Comparison of ENCODE assay signal across 17 cellular contexts in genomic region chr1:25347556-25347955, GRCh38. TPM values are rescaled to one million over a fixed set of nuclear protein-coding genes. Genes with fewer than 3 reads are reported as not detected.
DNase-seq lines count a peak whose midpoint lies in the region; ATAC-seq and TF ChIP-seq lines count a peak whose summit lies in the region.
"Had no signal": no experiment of that assay in that cellular context is flagged by ENCODE, and none has a peak within 500 bp of the region (broad histone marks: within the 10 kb centered on the region; RNA-seq: fewer than 3 reads in every experiment).

No MANE protein-coding gene starts in this region.

- H3K4me1 ChIP-seq in GM23248 (ENCODE audit: insufficient read depth) = peaks cover 36% of the 10 kb centered on the region
- peaks cover 3% of the 10 kb centered on the region for H3K4me1 ChIP-seq in IMR-90 (ENCODE audit: control insufficient read depth, insufficient read depth, low read length)
- peaks cover 9 to 40% of the 10 kb centered on the region in 2 donors for H3K4me1 ChIP-seq in adrenal gland (replicated peaks in 1 of 2)
- H3K4me1 ChIP-seq in MM.1S (ENCODE audit: low read length) = no peaks in the 10 kb centered on the region
- H3K4me1 ChIP-seq: BE2C had no signal

- H3K27ac ChIP-seq in GM23248 (peak overlapping the region; percentile 12; the same call in 1 of the 2 replicates), IMR-90 (ENCODE audit: insufficient read depth, low read length) (no peak overlapping the region), adrenal gland (peak overlapping the region; percentile 1 to 83 (median 45)), MM.1S (ENCODE audit: low read length) (no peak overlapping the region)
- H3K27ac ChIP-seq: A549, C4-2B, HL-60 had no signal

- H3K9me2 ChIP-seq in GM23248 (ENCODE audit: insufficient read depth) (no peaks in the 10 kb centered on the region), MM.1S (replicated peaks; ENCODE audit: insufficient read depth, low read length) (no peaks in the 10 kb centered on the region)

- H4K20me1 ChIP-seq in GM23248 (ENCODE audit: insufficient read depth) = no peaks in the 10 kb centered on the region
- peaks cover 21% of the 10 kb centered on the region for H4K20me1 ChIP-seq in IMR-90 (ENCODE audit: insufficient read depth, low read length)
- H4K20me1 ChIP-seq in MM.1S (ENCODE audit: insufficient read depth, low read length) = no peaks in the 10 kb centered on the region

- H3K9me3 ChIP-seq in GM23248 (ENCODE audit: low read depth) (no peaks in the 10 kb centered on the region), IMR-90 (ENCODE audit: control insufficient read depth, insufficient read depth, low read length) (no peaks in the 10 kb centered on the region), adrenal gland (replicated peaks in 1 of 3) (no peaks in the 10 kb centered on the region), MM.1S (replicated peaks; ENCODE audit: insufficient read depth, low read length) (no peaks in the 10 kb centered on the region)
- H3K9me3 ChIP-seq: A549, BE2C, HAP-1 had no signal

- no peak overlapping the region for H3K14ac ChIP-seq in IMR-90 (replicated peaks; ENCODE audit: low read depth, low read length)

- no peak for TF ChIP-seq POLR2A in IMR-90 (IDR thresholded peaks at IDR 0.05; ENCODE audit: low read depth, low read length)
- TF ChIP-seq POLR2A in adrenal gland (IDR thresholded peaks at IDR 0.05) = no peak

- H3K9ac ChIP-seq in GM23248 = peak overlapping the region; percentile 14; the same call in 1 of the 2 replicates
- H3K9ac ChIP-seq in IMR-90 (ENCODE audit: low read depth, low read length) = no peak overlapping the region
- H3K9ac ChIP-seq in MM.1S (ENCODE audit: low read length) = no peak overlapping the region

- no peak overlapping the region for H2AK9ac ChIP-seq in IMR-90 (replicated peaks; ENCODE audit: low read depth, low read length, poor library complexity)

- H3K27me3 ChIP-seq in GM23248 (replicated peaks; ENCODE audit: insufficient read depth) = no peaks in the 10 kb centered on the region
- H3K27me3 ChIP-seq in IMR-90 (ENCODE audit: control insufficient read depth, insufficient read depth, low read length) = no peaks in the 10 kb centered on the region
- H3K27me3 ChIP-seq in adrenal gland = no peaks in the 10 kb centered on the region
- H3K27me3 ChIP-seq in MM.1S (replicated peaks; ENCODE audit: insufficient read depth, low read length) = no peaks in the 10 kb centered on the region
- H3K27me3 ChIP-seq: BE2C had no signal

- H3K79me2 ChIP-seq in GM23248 (ENCODE audit: insufficient read depth) (peaks cover 97% of the 10 kb centered on the region), MM.1S (ENCODE audit: low read length) (peaks cover 34% of the 10 kb centered on the region)

- no peak overlapping the region for H4K5ac ChIP-seq in IMR-90 (ENCODE audit: low read depth, low read length)

- H3K36me3 ChIP-seq in GM23248 (ENCODE audit: low read depth) (peaks cover 69% of the 10 kb centered on the region), IMR-90 (ENCODE audit: control insufficient read depth, insufficient read depth, low read length) (peaks cover 21% of the 10 kb centered on the region), adrenal gland (replicated peaks in 1 of 2) (peaks cover 0 to 54% of the 10 kb centered on the region in 2 donors), MM.1S (replicated peaks; ENCODE audit: insufficient read depth, low read length) (peaks cover 7% of the 10 kb centered on the region; the same call in 1 of the 2 replicates)
- H3K36me3 ChIP-seq: BE2C had no signal

- H4K8ac ChIP-seq in IMR-90 (ENCODE audit: low read depth in 2 of 2, low read length in 2 of 2) = no peak overlapping the region

- TF ChIP-seq CTCF in IMR-90 (conservative IDR thresholded peaks at IDR 0.05; ENCODE audit: low read depth, low read length) = no peak
- TF ChIP-seq CTCF in adrenal gland (IDR thresholded peaks at IDR 0.05) = no peak
- TF ChIP-seq CTCF in MM.1S (IDR thresholded peaks at IDR 0.05; ENCODE audit: low read length) = no peak

- no peak overlapping the region for H2AK5ac ChIP-seq in IMR-90 (ENCODE audit: low read depth, low read length)

- POLR2A ChIA-PET in IMR-90 (lab: Charles Lee; ENCODE audit: unreplicated experiment) = no interaction called here

- CTCF ChIA-PET in IMR-90 (lab: Yijun Ruan, JAX) = interaction anchor here (0.6 kb wide), 1 partner anchor 108 kb away, joined by 3 read pairs; no protein-coding TSS in a partner anchor

- no peak overlapping the region for H2BK5ac ChIP-seq in IMR-90 (ENCODE audit: low read depth, low read length, poor library complexity, severe bottlenecking)

- ATAC-seq in IMR-90 (ENCODE audit: low read depth) (no peak), HG03135 (IDR thresholded peaks at IDR 0.05; ENCODE audit: unreplicated experiment) (no peak), GM21360 (IDR thresholded peaks at IDR 0.05; ENCODE audit: unreplicated experiment) (no peak)
- ATAC-seq: A549 had no signal

- dilution Hi-C loops in IMR-90 (cut with HindIII; ENCODE audit: low sequenced_read_pairs, unreplicated experiment) = no loop called here

- H3K4ac ChIP-seq in IMR-90 (ENCODE audit: low read depth, low read length) = no peak overlapping the region

- H3K18ac ChIP-seq in IMR-90 (ENCODE audit: low read depth, low read length) = no peak overlapping the region

- BruUV-seq in IMR-90 (replicated peaks; lab: Mats Ljungman, UMichigan) = no TSS peak

- H3K4me2 ChIP-seq in GM23248 (ENCODE audit: unreplicated experiment) = no peak overlapping the region
- no peak overlapping the region for H3K4me2 ChIP-seq in IMR-90 (ENCODE audit: low read depth, low read length)
- no peak overlapping the region for H3K4me2 ChIP-seq in MM.1S (ENCODE audit: low read depth, low read length)
- H3K4me2 ChIP-seq: A549 had no signal

- H3K56ac ChIP-seq in IMR-90 (ENCODE audit: extremely low read depth, insufficient read depth, low read length) = no peak overlapping the region

- H2BK120ac ChIP-seq in IMR-90 (ENCODE audit: low read depth, low read length) = no peak overlapping the region

- intact Hi-C loops in IMR-90 (cut with micrococcal nuclease) = no loop called here
- intact Hi-C loops in adrenal gland (cut with DNase I) = no loop called here

- no peak overlapping the region for H2BK20ac ChIP-seq in IMR-90 (ENCODE audit: low read depth, low read length)

- TF ChIP-seq RAD21 in IMR-90 (IDR thresholded peaks at IDR 0.05; ENCODE audit: low read length) = no peak

- peaks cover 31 to 57% of the 10 kb centered on the region in 2 experiments for H3K79me1 ChIP-seq in IMR-90 (ENCODE audit: low read depth in 1 of 2, low read length in 2 of 2)

- H3K4me3 ChIP-seq in GM23248 (no peak overlapping the region), IMR-90 (ENCODE audit: insufficient read depth, low read depth, low read length) (no peak overlapping the region), adrenal gland (no peak overlapping the region), MM.1S (ENCODE audit: low read length) (no peak overlapping the region)
- H3K4me3 ChIP-seq: A549, HAP-1 had no signal

- 34 to 47% methylated on average over 2 of the region's 2 CpGs for WGBS in GM23248 (ENCODE audit: low coverage in 1 of 2, low lambda C conversion rate in 2 of 2, missing lambda C conversion rate in 2 of 2), 2 experiments
- no CpG with 5 or more reads among the region's 2 CpGs for WGBS in IMR-90 (ENCODE audit: extremely low coverage in 2 of 2, insufficient read length in 1 of 2), 2 experiments
- WGBS in adrenal gland, 4 donors = 41 to 54% (median 49%) methylated on average over 2 of the region's 2 CpGs

- H3K23ac ChIP-seq in IMR-90 (ENCODE audit: low read depth, low read length) = peak overlapping the region; percentile 25; the same call in 1 of the 2 replicates

- no peak for DNase-seq in GM23248
- no peak for DNase-seq in IMR-90
- peak in 5 of 7 donors; percentile 43 to 74 (median 60) for DNase-seq in adrenal gland
- peak; percentile 54 for DNase-seq in fibroblast of peridontal ligament (ENCODE audit: extremely low read depth)
- no peak for DNase-seq in MM.1S
- DNase-seq: BE2C; CD4-positive, alpha-beta memory T cell; COR-L47; DMS153; DMS79 treated with DMSO at 0.1 percent for 48 hours; EL had no signal

- no peak overlapping the region for H2BK15ac ChIP-seq in IMR-90 (ENCODE audit: low read depth, low read length)

- no peak overlapping the region for H2AFZ ChIP-seq in GM23248
- no peak overlapping the region for H2AFZ ChIP-seq in IMR-90 (replicated peaks; ENCODE audit: low read length, poor library complexity)
- no peak overlapping the region for H2AFZ ChIP-seq in MM.1S (ENCODE audit: low read length)

- peaks cover 7% of the 10 kb centered on the region; the same call in 1 of the 2 replicates for H3K9me1 ChIP-seq in IMR-90 (ENCODE audit: insufficient read depth, low read length)

- in situ Hi-C loops in GM23248 (cut with MboI) (no loop called here), IMR-90 (cut with MboI; ENCODE audit: low sequenced_read_pairs) (no loop called here)

- no peak overlapping the region for H4K91ac ChIP-seq in IMR-90 (ENCODE audit: insufficient read depth, low read depth, low read length)

- H3F3A ChIP-seq in GM23248 (ENCODE audit: insufficient read depth) (peaks cover 46% of the 10 kb centered on the region), MM.1S (ENCODE audit: insufficient read depth, low read length) (no peaks in the 10 kb centered on the region)

TF ChIP-seq in IMR-90, 13 proteins besides CTCF, POLR2A, EP300 and RAD21:
- TF ChIP-seq FOS (IDR thresholded peaks at IDR 0.05; ENCODE audit: low read depth, low read length) (no peak), MAFK (IDR thresholded peaks at IDR 0.05; ENCODE audit: low read depth, low read length) (no peak)

RNA-seq across cellular contexts. Expression of gene TMEM50A, which starts 9.4 kb away (rescaled TPM):
- 146 and 213 TPM in 2 replicates for total RNA-seq in GM23248 (2014; rRNA removed; shearing (Covaris generic))
- 453 and 455 TPM in 2 replicates for polyA plus RNA-seq in GM23248 (2016; fragmentation: Nextera tagmentation; extraction: Ambion mirVana)
- total RNA-seq in IMR-90 (2012; rRNA removed) = 48.4 and 101 TPM in 2 replicates
- polyA plus RNA-seq in IMR-90 (2012; rRNA removed) = 54.6 and 63.9 TPM in 2 replicates
- polyA plus RNA-seq in IMR-90 (2012; cell fraction: cytosol; rRNA removed) = 23.0 and 27.0 TPM in 2 replicates
- polyA plus RNA-seq in IMR-90 (2012; cell fraction: nucleus; rRNA removed; ENCODE audit: low replicate concordance) = 4.7 and 22.7 TPM in 2 replicates
- total RNA-seq in adrenal gland = 100 to 1,000 TPM; 115 to 230 (median 167) TPM
- polyA plus RNA-seq in adrenal gland = 100 to 1,000 TPM in 2 of 3 donors, 10 to 100 TPM in 1; 77.5 to 177 (median 154) TPM

Comparison
In these comparisons a context has a peak if more than half of its experiments do, and no peak if none do; other contexts are left out.
1. DNase-seq: peak in adrenal gland (5 of 7) and fibroblast of peridontal ligament (single experiment); none in GM23248 (single experiment), IMR-90 (single experiment) and MM.1S (single experiment).
2. H3K27ac ChIP-seq: peak in GM23248 (single experiment) and adrenal gland (5 of 5); none in IMR-90 (single experiment) and MM.1S (single experiment).